In genomic region chr12:114684098-114684869, GRCh38 we compare ENCODE assay signal across 1 cellular context.
TF ChIP-seq lines count a peak whose summit lies in the region.

Gene TBX3, minus strand, starts transcription at chr12:114684175. Its CDS starts 975 bp downstream, at chr12:114683200.

TF ChIP-seq in HCT116, 20 proteins besides CTCF, POLR2A, EP300 and RAD21 (continued from another document):
- TF ChIP-seq REST (IDR thresholded peaks at IDR 0.05; ENCODE audit: low read depth) (no peak), EZH2phosphoT487 (IDR thresholded peaks at IDR 0.05; ENCODE audit: borderline replicate concordance) (no peak), SIN3A (IDR thresholded peaks at IDR 0.05; ENCODE audit: low read depth) (peak; percentile 77), ZNF274 (IDR thresholded peaks at IDR 0.05; ENCODE audit: low read depth, low read length) (no peak), ELF1 (IDR thresholded peaks at IDR 0.05; ENCODE audit: borderline replicate concordance, low read depth) (no peak), CBX3 (IDR thresholded peaks at IDR 0.05; ENCODE audit: low read depth) (peak; percentile 57; the same call in 1 of the 2 replicates), YY1 (IDR thresholded peaks at IDR 0.05; ENCODE audit: extremely low read depth, insufficient replicate concordance, low read depth, low read length) (no peak), JUND (IDR thresholded peaks at IDR 0.05) (peak; percentile 4; the same call in 1 of the 2 replicates), TCF7L2 (IDR thresholded peaks at IDR 0.05; ENCODE audit: borderline replicate concordance, extremely low read depth, insufficient read depth, insufficient read length) (peak; percentile 79), SP1 (IDR thresholded peaks at IDR 0.05; ENCODE audit: low read depth) (peak; percentile 55; the same call in 1 of the 2 replicates), ZFX (IDR thresholded peaks at IDR 0.05) (peak; percentile 44; the same call in 1 of the 2 replicates), ATF3 (IDR thresholded peaks at IDR 0.05) (no peak), ZBTB33 (IDR thresholded peaks at IDR 0.05; ENCODE audit: extremely low read depth, insufficient replicate concordance, low read length) (peak; percentile 60), POLR2AphosphoS5 (IDR thresholded peaks at IDR 0.05; ENCODE audit: low read depth, low read length) (peak; percentile 89), EZH2 (IDR thresholded peaks at IDR 0.05) (no peak), SRF (IDR thresholded peaks at IDR 0.05; ENCODE audit: low read depth) (no peak; the same call in 1 of the 2 replicates), CEBPB (IDR thresholded peaks at IDR 0.05; ENCODE audit: low read depth) (no peak; the same call in 1 of the 2 replicates)
- TF ChIP-seq, protein P1, sequence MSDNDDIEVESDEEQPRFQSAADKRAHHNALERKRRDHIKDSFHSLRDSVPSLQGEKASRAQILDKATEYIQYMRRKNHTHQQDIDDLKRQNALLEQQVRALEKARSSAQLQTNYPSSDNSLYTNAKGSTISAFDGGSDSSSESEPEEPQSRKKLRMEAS (IDR thresholded peaks at IDR 0.05), result peak; percentile 59
